Comparison of ENCODE assay signal across 9 cellular contexts in genomic region chr12:65948320-65949008, GRCh38.
DNase-seq lines count a peak whose midpoint lies in the region; FAIRE-seq and TF ChIP-seq lines count a peak whose summit lies in the region.
"Had no signal": no experiment of that assay in that cellular context is flagged by ENCODE, and none has a peak within 500 bp of the region (broad histone marks: within the 10 kb centered on the region; RNA-seq: fewer than 3 reads in every experiment).

No MANE protein-coding gene starts in this region.

- peak overlapping the region; percentile 93 for H3K27ac ChIP-seq in keratinocyte (ENCODE audit: control insufficient read depth, insufficient read depth, low read length)

- dilution Hi-C loops in keratinocyte (cut with MboI; ENCODE audit: extremely low pct_ligation_motif_present, low sequenced_read_pairs), result no loop called here

- H2AFZ ChIP-seq in keratinocyte (ENCODE audit: control insufficient read depth, low read length), result no peak overlapping the region

- peaks cover 23% of the 10 kb centered on the region for H3K79me2 ChIP-seq in keratinocyte (ENCODE audit: control insufficient read depth, insufficient read depth, low read length)

- peak; percentile 86 for DNase-seq in HS-27A (ENCODE audit: low read depth)
- DNase-seq in brain pericyte (ENCODE audit: low read depth, low spot score), result peak; percentile 57
- DNase-seq in keratinocyte (ENCODE audit: low read depth, low spot score), result peak; percentile 73
- peak; percentile 96 for DNase-seq in stromal cell of bone marrow (ENCODE audit: low read depth)
- DNase-seq in DMS53 treated with DMSO at 0.1 percent for 48 hours (lab: John Stamatoyannopoulos, UW; ENCODE audit: unreplicated experiment), result no peak
- DNase-seq in stimulated activated naive CD4-positive, alpha-beta T cell (lab: John Stamatoyannopoulos, UW), result no peak
- DNase-seq in NCI-H1092 treated with DMSO at 0.1 percent for 48 hours (lab: John Stamatoyannopoulos, UW), result no peak
- no peak for DNase-seq in NCI-H2107 treated with DMSO at 0.1 percent for 48 hours (lab: John Stamatoyannopoulos, UW; ENCODE audit: unreplicated experiment)
- DNase-seq: stimulated activated naive CD4-positive, alpha-beta T cell treated with Interleukin-2 at 50 U/mL for 16 hours had no signal

- peak overlapping the region; percentile 65 for H3K4me2 ChIP-seq in keratinocyte (ENCODE audit: control insufficient read depth, extremely low read depth, insufficient read depth, low read depth, low read length)

- H4K20me1 ChIP-seq in keratinocyte (ENCODE audit: control insufficient read depth, extremely low read depth, insufficient read depth, low read length), result no peaks in the 10 kb centered on the region

- peak overlapping the region in 1 of 3 experiments; percentile 3 for H3K4me3 ChIP-seq in keratinocyte (ENCODE audit: control insufficient read depth in 2 of 3, extremely low read depth in 1 of 3, insufficient read depth in 2 of 3, low read depth in 1 of 3, low read length in 3 of 3)

- peak; percentile 95 for FAIRE-seq in keratinocyte (lab: Jason Lieb, UNC)

- H3K4me1 ChIP-seq in keratinocyte (ENCODE audit: control insufficient read depth, extremely low read depth, insufficient read depth, low read length), result peaks cover 95% of the 10 kb centered on the region

- H3K9me1 ChIP-seq in keratinocyte (ENCODE audit: control insufficient read depth, extremely low read depth, insufficient read depth, low read length), result no peaks in the 10 kb centered on the region

- peaks cover 0 to 13% of the 10 kb centered on the region in 2 experiments for H3K36me3 ChIP-seq in keratinocyte (ENCODE audit: control insufficient read depth in 2 of 2, extremely low read depth in 1 of 2, insufficient read depth in 2 of 2, low read length in 2 of 2)

- H3K9me3 ChIP-seq in keratinocyte (ENCODE audit: control insufficient read depth, low read depth, low read length), result no peaks in the 10 kb centered on the region

- no peaks in the 10 kb centered on the region for H3K27me3 ChIP-seq in keratinocyte (ENCODE audit: control insufficient read depth, extremely low read depth, insufficient read depth, low read length)

- peak overlapping the region; percentile 80 for H3K9ac ChIP-seq in keratinocyte (ENCODE audit: control insufficient read depth, extremely low read depth, insufficient read depth, low read length)

- TF ChIP-seq CTCF in keratinocyte (optimal IDR thresholded peaks at IDR 0.05 in 1 of 3, IDR thresholded peaks at IDR 0.05 in 1 of 3, conservative IDR thresholded peaks at IDR 0.05 in 1 of 3; ENCODE audit: extremely low read depth in 1 of 3, insufficient read depth in 2 of 3, low read length in 3 of 3), result no peak

Comparison
In these comparisons a context has a peak if more than half of its experiments do, and no peak if none do; other contexts are left out.
1. DNase-seq: peak in HS-27A (single experiment), brain pericyte (single experiment), keratinocyte (single experiment) and stromal cell of bone marrow (single experiment); none in DMS53 treated with DMSO at 0.1 percent for 48 hours (single experiment), stimulated activated naive CD4-positive, alpha-beta T cell (0 of 6), NCI-H1092 treated with DMSO at 0.1 percent for 48 hours (single experiment) and NCI-H2107 treated with DMSO at 0.1 percent for 48 hours (single experiment).